Comparison of ENCODE assay signal across 8 cellular contexts in the genomic region with DNA sequence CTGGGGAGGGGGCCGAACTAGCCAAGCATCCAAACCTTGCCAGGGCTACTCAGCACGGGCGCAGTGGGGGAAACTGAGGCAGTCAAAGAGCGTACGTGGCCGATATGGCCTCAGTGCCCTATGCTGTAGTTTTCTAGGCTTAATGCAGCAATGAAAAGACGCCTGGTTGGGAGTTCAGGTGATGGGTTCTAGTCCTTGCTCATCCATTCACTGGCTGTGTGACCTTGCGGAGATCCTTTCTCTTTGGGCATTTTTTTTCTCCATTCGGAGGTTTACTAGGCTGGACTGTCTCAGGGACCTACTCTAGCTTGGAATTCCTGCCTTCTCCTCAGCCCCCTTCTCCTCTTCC. TPM values are rescaled to one million over a fixed set of nuclear protein-coding genes. Genes with fewer than 3 reads are reported as not detected.
DNase-seq lines count a peak whose midpoint lies in the region; ATAC-seq and TF ChIP-seq lines count a peak whose summit lies in the region.

No MANE protein-coding gene starts in this region.

- H3K36me3 Mint-ChIP-seq in neural crest cell (ENCODE audit: low read depth): peaks cover 10% of the 10 kb centered on the region

- peak overlapping the region; percentile 95 for H3K27ac Mint-ChIP-seq in neural crest cell (ENCODE audit: unreplicated experiment)

- no peaks in the 10 kb centered on the region for H3K9me3 Mint-ChIP-seq in neural crest cell

- peaks cover 41% of the 10 kb centered on the region for H3K36me3 ChIP-seq in NT2/D1 (ENCODE audit: insufficient read depth, insufficient read length, low read length)
- no peaks in the 10 kb centered on the region for H3K36me3 ChIP-seq in effector memory CD4-positive, alpha-beta T cell (ENCODE audit: control insufficient read depth, insufficient read depth, low read length)

- H3K27ac ChIP-seq in C4-2B: peak overlapping the region; percentile 92
- peak overlapping the region; percentile 100 for H3K27ac ChIP-seq in effector memory CD4-positive, alpha-beta T cell (ENCODE audit: insufficient read depth, low read length, poor library complexity, severe bottlenecking)

- H3K4me1 Mint-ChIP-seq in neural crest cell: peaks cover 44% of the 10 kb centered on the region

- H3K4me3 ChIP-seq in NT2/D1 (ENCODE audit: insufficient read length, low read depth): peak overlapping the region; percentile 88
- peak overlapping the region; percentile 97 for H3K4me3 ChIP-seq in effector memory CD4-positive, alpha-beta T cell (ENCODE audit: insufficient read depth, low read depth, low read length, poor library complexity, severe bottlenecking)

- ATAC-seq in GM21825 (IDR thresholded peaks at IDR 0.05; ENCODE audit: unreplicated experiment): no peak
- no peak for ATAC-seq in GM19452 (IDR thresholded peaks at IDR 0.05; ENCODE audit: unreplicated experiment)
- ATAC-seq in HG03520 (IDR thresholded peaks at IDR 0.05; ENCODE audit: unreplicated experiment): no peak

- peaks cover 2% of the 10 kb centered on the region for H3K4me1 ChIP-seq in NT2/D1 (ENCODE audit: insufficient read depth, insufficient read length)
- H3K4me1 ChIP-seq in effector memory CD4-positive, alpha-beta T cell (ENCODE audit: control insufficient read depth, insufficient read depth, low read length, poor library complexity, severe bottlenecking): peaks cover 26% of the 10 kb centered on the region

- DNase-seq in NT2/D1 (ENCODE audit: low read depth, low spot score): no peak
- DNase-seq in effector memory CD4-positive, alpha-beta T cell: no peak
- DNase-seq in neural crest cell (ENCODE audit: low read depth, low spot score): no peak
- no peak for DNase-seq in DMS114 treated with DMSO at 0.1 percent for 48 hours (lab: John Stamatoyannopoulos, UW; ENCODE audit: unreplicated experiment)

- H3K9me3 ChIP-seq in NT2/D1 (ENCODE audit: insufficient read depth, low read length): no peaks in the 10 kb centered on the region
- H3K9me3 ChIP-seq in effector memory CD4-positive, alpha-beta T cell (ENCODE audit: control insufficient read depth, low read length): no peaks in the 10 kb centered on the region

- H3K4me3 Mint-ChIP-seq in neural crest cell: peak overlapping the region; percentile 94

- peak overlapping the region; percentile 93 for H3K9ac ChIP-seq in NT2/D1 (ENCODE audit: insufficient read length, low read depth)

- H3K27me3 ChIP-seq in NT2/D1 (ENCODE audit: insufficient read depth, insufficient read length): no peaks in the 10 kb centered on the region
- no peaks in the 10 kb centered on the region for H3K27me3 ChIP-seq in effector memory CD4-positive, alpha-beta T cell (replicated peaks; ENCODE audit: control insufficient read depth, insufficient read depth, low read length, poor library complexity, severe bottlenecking)

- H3K27me3 Mint-ChIP-seq in neural crest cell (ENCODE audit: low read depth): peaks cover 44% of the 10 kb centered on the region

- TF ChIP-seq CTCF in C4-2B (conservative IDR thresholded peaks at IDR 0.05) (no peak), neural crest cell (conservative IDR thresholded peaks at IDR 0.05) (no peak)

RNA-seq across cellular contexts. Expression of gene MTX1, which starts 0.9 kb away (rescaled TPM):
- total RNA-seq in neural crest cell: 36.0 and 38.3 TPM in 2 replicates

RNA-seq across cellular contexts. Expression of gene THBS3, which starts 1.6 kb away (rescaled TPM):
- 21.4 TPM in 2 replicates for total RNA-seq in neural crest cell

RNA-seq across cellular contexts. Expression of gene TRIM46, which starts 35.7 kb away (rescaled TPM):
- total RNA-seq in neural crest cell: 9.8 and 10.0 TPM in 2 replicates

RNA-seq across cellular contexts. Expression of gene KRTCAP2, which starts 36.2 kb away (rescaled TPM):
- 125 and 152 TPM in 2 replicates for total RNA-seq in neural crest cell

RNA-seq across cellular contexts. Expression of gene ENTREP3, which starts 45.9 kb away (rescaled TPM):
- 93.1 and 94.3 TPM in 2 replicates for total RNA-seq in neural crest cell
